8 cellular contexts compared by ENCODE assay signal in genomic region chr19:9934132-9934950, GRCh38. TPM values are rescaled to one million over a fixed set of nuclear protein-coding genes. Genes with fewer than 3 reads are reported as not detected.
DNase-seq lines count a peak whose midpoint lies in the region; ATAC-seq and TF ChIP-seq lines count a peak whose summit lies in the region.

No MANE protein-coding gene starts in this region.

- peaks cover 16 to 32% (median 31%) of the 10 kb centered on the region in 3 donors for H3K4me1 Mint-ChIP-seq in naive B cell

- H3K36me3 ChIP-seq in GM23248 (ENCODE audit: low read depth) = no peaks in the 10 kb centered on the region
- no peaks in the 10 kb centered on the region for H3K36me3 ChIP-seq in PC-3 (ENCODE audit: low read depth, low read length)

- peak overlapping the region in 2 of 6 donors; percentile 57 to 90 for H3K27ac Mint-ChIP-seq in naive B cell

- H3K4me3 ChIP-seq in GM23248 (no peak overlapping the region), PC-3 (ENCODE audit: low read length) (no peak overlapping the region)

- POLR2A ChIA-PET in PC-3 (lab: Charles Lee; ENCODE audit: unreplicated experiment) = no interaction called here

- H3K4me1 ChIP-seq in GM23248 (ENCODE audit: insufficient read depth) (no peaks in the 10 kb centered on the region), PC-3 (ENCODE audit: insufficient read depth, low read length) (peaks cover 5% of the 10 kb centered on the region)

- H3K36me3 Mint-ChIP-seq in naive B cell = peaks cover 0 to 7% of the 10 kb centered on the region in 2 donors

- H3K4me2 ChIP-seq in GM23248 (ENCODE audit: unreplicated experiment) = no peak overlapping the region
- peak overlapping the region; percentile 19 for H3K4me2 ChIP-seq in PC-3 (ENCODE audit: low read length)

- intact Hi-C loops in PC-3 (cut with micrococcal nuclease) = loop anchor here (1.0 kb wide), 3 partner anchors 66 to 317 kb away; no protein-coding TSS in a partner anchor

- TF ChIP-seq CTCF in PC-3 (conservative IDR thresholded peaks at IDR 0.05; ENCODE audit: low read depth, low read length) = peak; percentile 98

- no peaks in the 10 kb centered on the region for H3K9me3 ChIP-seq in GM23248 (ENCODE audit: low read depth)
- no peaks in the 10 kb centered on the region for H3K9me3 ChIP-seq in PC-3 (ENCODE audit: low read length)

- H3K9ac ChIP-seq in GM23248 (no peak overlapping the region), PC-3 (ENCODE audit: low read length) (no peak overlapping the region)

- H3K27ac ChIP-seq in GM23248 (no peak overlapping the region), PC-3 (ENCODE audit: low read length) (no peak overlapping the region)

- peaks cover 0 to 5% (median 2%) of the 10 kb centered on the region in 7 donors for H3K9me3 Mint-ChIP-seq in naive B cell

- CTCF ChIA-PET in PC-3 (lab: Charles Lee) = interaction anchor here (0.9 kb wide), 1 partner anchor 93 kb away, joined by 5 read pairs; no protein-coding TSS in a partner anchor

- H3K9me2 ChIP-seq in GM23248 (ENCODE audit: insufficient read depth) (no peaks in the 10 kb centered on the region), PC-3 (replicated peaks; ENCODE audit: low read length) (no peaks in the 10 kb centered on the region)

- H3F3A ChIP-seq in GM23248 (ENCODE audit: insufficient read depth) (peaks cover 8% of the 10 kb centered on the region; the same call in 1 of the 2 replicates), PC-3 (ENCODE audit: low read length, unreplicated experiment) (no peaks in the 10 kb centered on the region)

- H3K27me3 ChIP-seq in GM23248 (replicated peaks; ENCODE audit: insufficient read depth) = peaks cover 9% of the 10 kb centered on the region; the same call in 1 of the 2 replicates
- H3K27me3 ChIP-seq in PC-3 (ENCODE audit: low read length) = peaks cover 14% of the 10 kb centered on the region

- ATAC-seq in PC-3 (peak; percentile 59), esophagus mucosa (peak; percentile 92), naive B cell (ENCODE audit: low read depth in 2 of 2) (peak; percentile 50 to 62), HG03196 (IDR thresholded peaks at IDR 0.05; ENCODE audit: unreplicated experiment) (no peak)

- WGBS in GM23248 (ENCODE audit: low coverage in 1 of 2, low lambda C conversion rate in 2 of 2, missing lambda C conversion rate in 2 of 2), 2 experiments = 22 to 24% methylated on average over 19 to 23 of the region's 23 CpGs

- DNase-seq in AML-193 (lab: John Stamatoyannopoulos, UW) = peak; percentile 1 to 5
- DNase-seq in GM23248 = peak; percentile 90
- peak; percentile 89 for DNase-seq in PC-3
- peak; percentile 82 for DNase-seq in activated T-cell treated with anti-CD3 and anti-CD28 coated beads for 4 hours
- peak; percentile 66 for DNase-seq in naive B cell
- DNase-seq in stimulated activated CD8-positive, alpha-beta memory T cell treated with anti-CD3 and anti-CD28 coated beads, Interleukin-7, amount 100 ng/mL, for 48 hours (ENCODE audit: extremely low read depth in 1 of 2, low read depth in 1 of 2) = peak; percentile 60 to 70

- H2AFZ ChIP-seq in GM23248 = no peak overlapping the region
- no peak overlapping the region for H2AFZ ChIP-seq in PC-3 (ENCODE audit: low read length)

- H3K4me3 Mint-ChIP-seq in naive B cell = peak overlapping the region in 2 of 8 donors; percentile 21 to 67

- H3K27me3 Mint-ChIP-seq in naive B cell = peaks cover 47 to 73% (median 70%) of the 10 kb centered on the region in 3 donors

- H3K79me2 ChIP-seq in GM23248 (ENCODE audit: insufficient read depth) (no peaks in the 10 kb centered on the region), PC-3 (ENCODE audit: low read length) (no peaks in the 10 kb centered on the region)

- in situ Hi-C loops in GM23248 (cut with MboI) = loop anchor here (10.0 to 25.0 kb wide), 3 partner anchors 90 to 453 kb away; partner anchors contain the start of genes S1PR2 and TYK2

- H4K20me1 ChIP-seq in GM23248 (ENCODE audit: insufficient read depth) = no peaks in the 10 kb centered on the region
- H4K20me1 ChIP-seq in PC-3 (ENCODE audit: low read length) = no peaks in the 10 kb centered on the region

- no TSS peak for BruUV-seq in PC-3 (replicated peaks; lab: Mats Ljungman, UMichigan)

RNA-seq across cellular contexts. Expression of gene OLFM2, which starts 2.0 kb away (rescaled TPM):
- 11.6 and 26.2 TPM in 2 replicates for total RNA-seq in GM23248 (2014; rRNA removed; shearing (Covaris generic))
- polyA plus RNA-seq in GM23248 (2016; fragmentation: Nextera tagmentation; extraction: Ambion mirVana) (8.9 and 9.4 TPM in 2 replicates), naive B cell (ENCODE audit: low read depth in 6 of 6) (not detected)
- total RNA-seq in PC-3 (2014; rRNA removed) (1.6 and 1.7 TPM in 2 replicates), esophagus mucosa (5.1 TPM)

Comparison
In these comparisons a context has a peak if more than half of its experiments do, and no peak if none do; other contexts are left out.
1. DNase-seq: peak in every context shown above with its lines; median percentile 90 in GM23248; 89 in PC-3; 82 in activated T-cell treated with anti-CD3 and anti-CD28 coated beads for 4 hours; 66 in naive B cell; 65 in stimulated activated CD8-positive, alpha-beta memory T cell treated with anti-CD3 and anti-CD28 coated beads, Interleukin-7, amount 100 ng/mL, for 48 hours; 3 in AML-193.